Comparison of ENCODE assay signal across 12 cellular contexts in genomic region chr3:195208631-195209030, GRCh38.
DNase-seq lines count a peak whose midpoint lies in the region; ATAC-seq and TF ChIP-seq lines count a peak whose summit lies in the region.
"Had no signal": no experiment of that assay in that cellular context is flagged by ENCODE, and none has a peak within 500 bp of the region (broad histone marks: within the 10 kb centered on the region; RNA-seq: fewer than 3 reads in every experiment).

No MANE protein-coding gene starts in this region.

- intact Hi-C loops in lower lobe of right lung (cut with DNase I) (no loop called here), spleen (cut with DNase I; ENCODE audit: low total_unique reads) (no loop called here)

- 83 to 93% (median 87%) methylated on average over 7 of the region's 7 CpGs for WGBS in spleen, 5 donors

- H3K36me3 ChIP-seq in lower lobe of right lung (no peaks in the 10 kb centered on the region), spleen (no peaks in the 10 kb centered on the region), MG63 (peaks cover 8% of the 10 kb centered on the region; the same call in 1 of the 2 replicates)

- peak overlapping the region; percentile 89 for H3K27ac Mint-ChIP-seq in T-helper 17 cell
- no peak overlapping the region for H3K27ac Mint-ChIP-seq in WTC11

- TF ChIP-seq POLR2A in spleen (IDR thresholded peaks at IDR 0.05), result no peak

- H3K27me3 ChIP-seq in lower lobe of right lung (ENCODE audit: low read depth) (no peaks in the 10 kb centered on the region), spleen (replicated peaks in 1 of 7) (no peaks in the 10 kb centered on the region), MG63 (no peaks in the 10 kb centered on the region)

- ATAC-seq in GM19351 (IDR thresholded peaks at IDR 0.05; ENCODE audit: unreplicated experiment) (peak; percentile 8), T-helper 17 cell (no peak), lower lobe of right lung (no peak), WTC11 (no peak)
- ATAC-seq: HCT116, left colon had no signal

- peaks cover 57% of the 10 kb centered on the region for H3K4me1 ChIP-seq in lower lobe of right lung
- peaks cover 3 to 63% (median 34%) of the 10 kb centered on the region in 6 donors for H3K4me1 ChIP-seq in spleen

- CTCF ChIA-PET in WTC11 (lab: Charles Lee), result interaction anchor here (0.8 kb wide), 1 partner anchor 224 kb away, joined by 3 read pairs; no protein-coding TSS in a partner anchor

- peaks cover 4% of the 10 kb centered on the region for H3K9me3 Mint-ChIP-seq in WTC11
- H3K9me3 Mint-ChIP-seq: activated T-cell treated with anti-CD3 and anti-CD28 coated beads, Interleukin-2, amount 50 U/mL, for 4 hours had no signal

- H3K4me1 Mint-ChIP-seq in T-helper 17 cell (peaks cover 24% of the 10 kb centered on the region), WTC11 (peaks cover 44% of the 10 kb centered on the region)

- H3K36me3 Mint-ChIP-seq in T-helper 17 cell (ENCODE audit: low read depth) (peaks cover 3% of the 10 kb centered on the region), WTC11 (peaks cover 3% of the 10 kb centered on the region)

- POLR2A ChIA-PET in WTC11 (lab: Charles Lee), result no interaction called here

- DNase-seq in T-helper 17 cell (no peak), lower lobe of right lung (no peak), spleen (no peak), cerebellar nuclear complex (lab: John Stamatoyannopoulos, UW) (no peak), WTC11 (ENCODE audit: low spot score) (no peak), MG63 (no peak), glomerular visceral epithelial cell (ENCODE audit: extremely low spot score) (no peak)
- DNase-seq: activated T-cell treated with anti-CD3 and anti-CD28 coated beads, Interleukin-2, amount 50 U/mL, for 4 hours; Calu3; left colon had no signal

- no peaks in the 10 kb centered on the region for H3K9me3 ChIP-seq in T-helper 17 cell (ENCODE audit: control insufficient read depth, low read length, poor library complexity, severe bottlenecking)
- no peaks in the 10 kb centered on the region for H3K9me3 ChIP-seq in lower lobe of right lung
- H3K9me3 ChIP-seq in spleen, result no peaks in the 10 kb centered on the region
- H3K9me3 ChIP-seq in MG63, result no peaks in the 10 kb centered on the region

- TF ChIP-seq CTCF in lower lobe of right lung (IDR thresholded peaks at IDR 0.05) (no peak), spleen (IDR thresholded peaks at IDR 0.05 in 8 of 11, conservative IDR thresholded peaks at IDR 0.05 in 3 of 11) (no peak), WTC11 (IDR thresholded peaks at IDR 0.05) (no peak)

- H3K4me3 Mint-ChIP-seq in T-helper 17 cell (no peak overlapping the region), WTC11 (no peak overlapping the region)
- H3K4me3 Mint-ChIP-seq: activated T-cell treated with anti-CD3 and anti-CD28 coated beads, Interleukin-2, amount 50 U/mL, for 4 hours had no signal

- H3K4me3 ChIP-seq in lower lobe of right lung (no peak overlapping the region), spleen (no peak overlapping the region), MG63 (no peak overlapping the region)

- H3K27ac ChIP-seq in lower lobe of right lung, result peak overlapping the region; percentile 83
- H3K27ac ChIP-seq in spleen, result peak overlapping the region in 7 of 8 donors; percentile 61 to 78 (median 74)

- H3K27me3 Mint-ChIP-seq in T-helper 17 cell (no peaks in the 10 kb centered on the region), WTC11 (ENCODE audit: low read depth) (no peaks in the 10 kb centered on the region)

TF ChIP-seq in WTC11, 78 proteins besides CTCF, POLR2A, EP300 and RAD21:
- TF ChIP-seq FOXK1 (CRISPR knock-in tag; IDR thresholded peaks at IDR 0.05), result no peak
- no peak for TF ChIP-seq CDX4 (CRISPR knock-in tag; IDR thresholded peaks at IDR 0.05; ENCODE audit: borderline replicate concordance)
- TF ChIP-seq ZNF396 (CRISPR knock-in tag; IDR thresholded peaks at IDR 0.05; ENCODE audit: borderline replicate concordance), result no peak
- TF ChIP-seq OVOL2 (CRISPR knock-in tag; IDR thresholded peaks at IDR 0.05; ENCODE audit: borderline replicate concordance), result no peak
- no peak for TF ChIP-seq AFF4 (CRISPR knock-in tag; IDR thresholded peaks at IDR 0.05; ENCODE audit: borderline replicate concordance)
- no peak for TF ChIP-seq IRF1 (CRISPR knock-in tag; IDR thresholded peaks at IDR 0.05)
- no peak for TF ChIP-seq USF1 (CRISPR knock-in tag; IDR thresholded peaks at IDR 0.05)
- no peak for TF ChIP-seq ZSCAN18 (CRISPR knock-in tag; IDR thresholded peaks at IDR 0.05)
- no peak for TF ChIP-seq ZNF138 (CRISPR knock-in tag; conservative IDR thresholded peaks at IDR 0.05)
- TF ChIP-seq TP53 (CRISPR knock-in tag; IDR thresholded peaks at IDR 0.05), result no peak
- no peak for TF ChIP-seq HMGXB4 (CRISPR knock-in tag; IDR thresholded peaks at IDR 0.05)
- no peak for TF ChIP-seq NR2C2 (CRISPR knock-in tag; IDR thresholded peaks at IDR 0.05)
